1 cellular context compared by ENCODE assay signal in genomic region chr12:57590892-57591566, GRCh38.
TF ChIP-seq lines count a peak whose summit lies in the region.

TSS of gene PIP4K2C (plus strand) at chr12:57591192. CDS start at chr12:57591290, 98 bp downstream.

TF ChIP-seq in GM12878, 131 proteins besides CTCF, POLR2A, EP300 and RAD21 (continued from another document and continues in another):
- TF ChIP-seq MEF2A (IDR thresholded peaks at IDR 0.05; ENCODE audit: insufficient read depth, low read depth, low read length) (no peak), IKZF1 (conservative IDR thresholded peaks at IDR 0.05) (peak; percentile 65), REST (IDR thresholded peaks at IDR 0.05; ENCODE audit: low read depth, low read length) (no peak), JUND (IDR thresholded peaks at IDR 0.05; ENCODE audit: low read depth, low read length) (no peak), BHLHE40 (IDR thresholded peaks at IDR 0.05; ENCODE audit: borderline replicate concordance in 1 of 2, low read depth in 2 of 2, low read length in 1 of 2) (peak; percentile 91 to 99), SMAD5 (IDR thresholded peaks at IDR 0.05; ENCODE audit: low read depth) (0 out of 2 replicates have a peak, but pooled peaks have one; percentile 21), SMARCA5 (IDR thresholded peaks at IDR 0.05) (0 out of 2 replicates have a peak, but pooled peaks have one; percentile 40), ZNF687 (IDR thresholded peaks at IDR 0.05) (peak; percentile 80), USF2 (IDR thresholded peaks at IDR 0.05; ENCODE audit: borderline replicate concordance, low read depth, low read length) (peak; percentile 90), TCF12 (IDR thresholded peaks at IDR 0.05; ENCODE audit: low read depth, low read length) (0 out of 2 replicates have a peak, but pooled peaks have one; percentile 4), RB1 (IDR thresholded peaks at IDR 0.05; ENCODE audit: borderline replicate concordance) (peak; percentile 68; the same call in 1 of the 2 replicates), ZNF384 (IDR thresholded peaks at IDR 0.05; ENCODE audit: borderline replicate concordance, low read depth, low read length) (no peak), CHD2 (IDR thresholded peaks at IDR 0.05; ENCODE audit: borderline replicate concordance, low read depth, low read length) (peak; percentile 44; the same call in 1 of the 2 replicates), BCL3 (IDR thresholded peaks at IDR 0.05; ENCODE audit: borderline replicate concordance, insufficient read depth, low read depth, low read length, poor library complexity, severe bottlenecking) (no peak), RFX5 (IDR thresholded peaks at IDR 0.05; ENCODE audit: low read depth, low read length) (0 out of 2 replicates have a peak, but pooled peaks have one; percentile 6), SP1 (IDR thresholded peaks at IDR 0.05; ENCODE audit: low read depth, low read length) (peak; percentile 73), USF1 (IDR thresholded peaks at IDR 0.05; ENCODE audit: borderline replicate concordance, extremely low read length, insufficient read depth, low read depth, low read length) (peak; percentile 97), NBN (IDR thresholded peaks at IDR 0.05) (0 out of 2 replicates have a peak, but pooled peaks have one; percentile 44), LARP7 (IDR thresholded peaks at IDR 0.05) (peak; percentile 75; the same call in 1 of the 2 replicates), NR2F1 (conservative IDR thresholded peaks at IDR 0.05) (peak; percentile 54; the same call in 1 of the 2 replicates), SUPT20H (IDR thresholded peaks at IDR 0.05; ENCODE audit: borderline replicate concordance, control insufficient read depth, low read depth, low read length) (no peak), SIN3A (IDR thresholded peaks at IDR 0.05; ENCODE audit: low read depth, low read length) (peak; percentile 93), PRDM15 (CRISPR knock-in tag; IDR thresholded peaks at IDR 0.05) (peak; percentile 90), SIX5 (IDR thresholded peaks at IDR 0.05; ENCODE audit: low read depth, low read length, severe bottlenecking) (no peak), IKZF2 (IDR thresholded peaks at IDR 0.05) (no peak), NR2C1 (IDR thresholded peaks at IDR 0.05) (peak; percentile 36; the same call in 1 of the 2 replicates), KLF5 (IDR thresholded peaks at IDR 0.05; ENCODE audit: partially characterized antibody) (peak; percentile 44), HDAC2 (IDR thresholded peaks at IDR 0.05) (no peak), HCFC1 (IDR thresholded peaks at IDR 0.05; ENCODE audit: low read length) (peak; percentile 37; the same call in 1 of the 2 replicates), MXI1 (IDR thresholded peaks at IDR 0.05; ENCODE audit: low read depth, low read length) (peak; percentile 53), PML (IDR thresholded peaks at IDR 0.05; ENCODE audit: low read length) (peak; percentile 61; the same call in 1 of the 2 replicates), RAD51 (IDR thresholded peaks at IDR 0.05) (peak; percentile 97), ZBTB11 (CRISPR knock-in tag; IDR thresholded peaks at IDR 0.05) (peak; percentile 70), E4F1 (IDR thresholded peaks at IDR 0.05; ENCODE audit: borderline replicate concordance, partially characterized antibody) (peak; percentile 57), TCF3 (IDR thresholded peaks at IDR 0.05; ENCODE audit: borderline replicate concordance, insufficient read depth, low read depth, low read length) (peak; percentile 9; the same call in 1 of the 2 replicates), CREM (IDR thresholded peaks at IDR 0.05; ENCODE audit: low read depth) (peak; percentile 28; the same call in 1 of the 2 replicates), RUNX3 (IDR thresholded peaks at IDR 0.05; ENCODE audit: low read length) (0 out of 2 replicates have a peak, but pooled peaks have one; percentile 3), BACH1 (IDR thresholded peaks at IDR 0.05; ENCODE audit: borderline replicate concordance) (peak; percentile 57; the same call in 1 of the 2 replicates)
